ENCODE assay signal across 16 cellular contexts in the genomic region with DNA sequence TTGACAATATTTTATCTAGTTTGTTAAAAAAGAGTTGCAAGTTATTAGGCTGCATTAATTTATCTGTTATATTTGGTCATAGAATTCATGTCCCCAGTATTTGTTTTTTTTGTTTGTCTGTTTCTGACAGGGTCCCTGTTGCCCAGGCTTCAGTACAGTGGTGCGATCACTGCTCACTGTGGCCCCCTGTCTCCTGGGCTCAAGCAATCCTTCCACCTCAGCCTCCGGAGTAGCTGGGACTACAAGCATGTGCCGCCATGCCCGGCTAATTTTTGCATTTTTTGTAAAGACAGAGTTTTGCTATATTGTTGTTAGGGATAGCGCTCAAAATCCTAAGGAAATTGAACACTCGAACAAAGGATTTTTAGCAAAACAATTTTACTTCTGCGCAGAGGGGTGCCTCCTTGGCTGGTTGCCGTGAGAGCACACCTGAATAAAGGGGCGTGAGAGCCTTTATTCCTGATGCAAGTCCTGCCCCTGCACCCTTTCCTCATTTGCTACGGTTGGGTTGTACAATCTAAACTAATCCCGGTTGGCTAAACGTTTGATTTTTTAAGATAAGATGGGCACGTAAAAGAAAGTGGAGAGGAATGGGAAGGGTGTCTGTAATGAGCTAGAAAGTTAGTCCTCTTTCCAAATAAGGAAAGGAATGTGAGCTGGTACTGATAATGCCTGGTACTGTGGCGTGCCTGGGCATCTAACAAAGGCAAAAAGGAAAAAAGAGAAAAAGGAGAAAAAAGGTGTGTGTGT.
DNase-seq lines count a peak whose midpoint lies in the region; TF ChIP-seq lines count a peak whose summit lies in the region.
"Had no signal": no experiment of that assay in that cellular context is flagged by ENCODE, and none has a peak within 500 bp of the region (broad histone marks: within the 10 kb centered on the region; RNA-seq: fewer than 3 reads in every experiment).

No MANE protein-coding gene starts in this region.

- peak overlapping the region; percentile 18 for H3K27ac Mint-ChIP-seq in nephron progenitor cell
- H3K27ac Mint-ChIP-seq: activated naive CD8-positive, alpha-beta T cell treated with anti-CD3 and anti-CD28 coated beads, Interleukin-2, amount 50 U/mL, for 24 hours had no signal

- H3K27me3 Mint-ChIP-seq in nephron progenitor cell (ENCODE audit: low read depth, poor library complexity): peaks cover 3% of the 10 kb centered on the region
- H3K27me3 Mint-ChIP-seq: activated naive CD8-positive, alpha-beta T cell treated with anti-CD3 and anti-CD28 coated beads, Interleukin-2, amount 50 U/mL, for 24 hours had no signal

- WGBS in esophagus muscularis mucosa: 77% methylated on average over 14 of the region's 14 CpGs

- in situ Hi-C loops in ACHN (cut with HindIII; ENCODE audit: low pct_ligation_motif_present, low pct_unique_long_range_greater_than_20kb, low sequenced_read_pairs): no loop called here

- H3K4me3 Mint-ChIP-seq in nephron progenitor cell: peak overlapping the region; percentile 53
- H3K4me3 Mint-ChIP-seq: activated naive CD8-positive, alpha-beta T cell treated with anti-CD3 and anti-CD28 coated beads, Interleukin-2, amount 50 U/mL, for 24 hours had no signal

- TF ChIP-seq EP300 in esophagus muscularis mucosa (IDR thresholded peaks at IDR 0.05): no peak

- H3K4me1 ChIP-seq in esophagus muscularis mucosa: peaks cover 3 to 52% (median 34%) of the 10 kb centered on the region in 4 donors

- H3K4me3 ChIP-seq in esophagus muscularis mucosa: peak overlapping the region; percentile 15 to 48 (median 42)
- H3K4me3 ChIP-seq: dorsolateral prefrontal cortex, lung had no signal

- no peak for TF ChIP-seq POLR2A in esophagus muscularis mucosa (IDR thresholded peaks at IDR 0.05; ENCODE audit: low read depth)

- intact Hi-C loops in esophagus muscularis mucosa (cut with DNase I): no loop called here

- H3K36me3 ChIP-seq in esophagus muscularis mucosa: no peaks in the 10 kb centered on the region
- H3K36me3 ChIP-seq: upper lobe of left lung had no signal

- no peaks in the 10 kb centered on the region for H3K36me3 Mint-ChIP-seq in nephron progenitor cell (ENCODE audit: low read depth)

- POLR2A ChIA-PET in RWPE1 (lab: Yijun Ruan, JAX; ENCODE audit: low non-redundant PET): no interaction called here

- DNase-seq in ACHN (peak; percentile 70), RWPE1 (ENCODE audit: low spot score) (no peak), esophagus muscularis mucosa (ENCODE audit: extremely low spot score) (no peak), nephron progenitor cell (no peak), caudate nucleus (lab: John Stamatoyannopoulos, UW) (no peak), OCI-M2 (lab: John Stamatoyannopoulos, UW; ENCODE audit: unreplicated experiment) (no peak), NCI-H2081 (lab: John Stamatoyannopoulos, UW) (no peak), GM10266 (ENCODE audit: extremely low spot score) (no peak)
- DNase-seq: activated CD4-positive, CD25-positive, alpha-beta regulatory T cell; activated naive CD8-positive, alpha-beta T cell treated with anti-CD3 and anti-CD28 coated beads, Interleukin-2, amount 50 U/mL, for 24 hours; activated T-cell treated with anti-CD3 and anti-CD28 coated beads for 4 hours; dorsolateral prefrontal cortex; Karpas-422; NCI-H1930; upper lobe of left lung had no signal

- TF ChIP-seq CTCF in RWPE1 (conservative IDR thresholded peaks at IDR 0.05; ENCODE audit: low read depth): 0 out of 2 replicates have a peak, but pooled peaks have one; percentile 19
- TF ChIP-seq CTCF in esophagus muscularis mucosa (IDR thresholded peaks at IDR 0.05): peak in 2 of 3 experiments; percentile 8 to 13
- no peak for TF ChIP-seq CTCF in nephron progenitor cell (IDR thresholded peaks at IDR 0.05)
- no peak for TF ChIP-seq CTCF in GM10266 (IDR thresholded peaks at IDR 0.05; ENCODE audit: control insufficient read depth, insufficient read depth, low read depth, missing control alignments)

- peaks cover 8% of the 10 kb centered on the region for H3K4me1 Mint-ChIP-seq in nephron progenitor cell

- no peaks in the 10 kb centered on the region for H3K27me3 ChIP-seq in esophagus muscularis mucosa
- H3K27me3 ChIP-seq: dorsolateral prefrontal cortex, upper lobe of left lung had no signal

- H3K9me3 Mint-ChIP-seq in nephron progenitor cell: no peaks in the 10 kb centered on the region
- H3K9me3 Mint-ChIP-seq: activated naive CD8-positive, alpha-beta T cell treated with anti-CD3 and anti-CD28 coated beads, Interleukin-2, amount 50 U/mL, for 24 hours had no signal

- H3K27ac ChIP-seq in RWPE1 (peak overlapping the region; percentile 54), esophagus muscularis mucosa (replicated peaks in 1 of 4) (peak overlapping the region; percentile 33 to 59 (median 50)), caudate nucleus (ENCODE audit: low read depth, low read length) (no peak overlapping the region)
- H3K27ac ChIP-seq: dorsolateral prefrontal cortex, upper lobe of left lung had no signal

- CTCF ChIA-PET in RWPE1 (lab: Yijun Ruan, JAX): no interaction called here

- H3K9me3 ChIP-seq in esophagus muscularis mucosa: no peaks in the 10 kb centered on the region
- H3K9me3 ChIP-seq: upper lobe of left lung had no signal

Comparison
In these comparisons a context has a peak if more than half of its experiments do, and no peak if none do; other contexts are left out.
1. CTCF ChIP-seq: peak in RWPE1 (single experiment) and esophagus muscularis mucosa (2 of 3); none in nephron progenitor cell (single experiment) and GM10266 (single experiment).